Comparison of ENCODE assay signal across 17 cellular contexts in the genomic region with DNA sequence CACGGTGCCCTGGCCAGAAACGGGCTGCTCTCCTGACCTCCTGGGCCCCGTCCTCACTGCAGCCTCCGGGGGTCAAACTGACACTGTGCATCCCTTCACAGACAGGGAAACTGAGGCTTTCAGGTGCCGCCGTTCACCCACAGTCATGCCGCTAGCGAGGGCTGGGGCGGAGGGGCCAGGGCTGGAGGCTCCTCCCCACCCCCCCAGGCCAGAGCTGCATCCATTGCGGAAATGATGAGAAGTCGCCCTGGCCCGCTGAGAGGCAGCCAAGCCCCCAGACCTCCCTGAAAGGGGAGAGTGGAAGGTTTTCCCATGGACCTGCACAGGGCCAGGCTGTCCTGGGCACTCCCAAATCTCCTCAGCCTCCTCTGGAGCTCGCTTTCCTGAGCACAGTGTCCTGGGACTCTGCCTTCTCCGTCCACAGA. TPM values are rescaled to one million over a fixed set of nuclear protein-coding genes. Genes with fewer than 3 reads are reported as not detected.
DNase-seq lines count a peak whose midpoint lies in the region; ATAC-seq and TF ChIP-seq lines count a peak whose summit lies in the region.
"Had no signal": no experiment of that assay in that cellular context is flagged by ENCODE, and none has a peak within 500 bp of the region (broad histone marks: within the 10 kb centered on the region; RNA-seq: fewer than 3 reads in every experiment).

No MANE protein-coding gene starts in this region.

- TF ChIP-seq RAD21 in IMR-90 (IDR thresholded peaks at IDR 0.05; ENCODE audit: low read length) = no peak

- ATAC-seq in IMR-90 (ENCODE audit: low read depth) (no peak), lower lobe of right lung (no peak), HG02678 (IDR thresholded peaks at IDR 0.05; ENCODE audit: unreplicated experiment) (no peak), GM21723 (IDR thresholded peaks at IDR 0.05; ENCODE audit: unreplicated experiment) (no peak)
- ATAC-seq: naive thymus-derived CD8-positive, alpha-beta T cell; PC-3; stimulated activated naive CD8-positive, alpha-beta T cell treated with anti-CD3 and anti-CD28 coated beads, Interleukin-15, Interleukin-2, amounts not matched to agents 100 U/mL and 50 U/mL, for 24 hours; T-cell had no signal

- peaks cover 17% of the 10 kb centered on the region for H3F3A ChIP-seq in PC-9 (ENCODE audit: insufficient read depth, low read depth)

- no TSS peak for BruUV-seq in IMR-90 (replicated peaks; lab: Mats Ljungman, UMichigan)
- no TSS peak for BruUV-seq in PC-9 (replicated peaks; lab: Mats Ljungman, UMichigan)

- H3K18ac ChIP-seq in IMR-90 (ENCODE audit: low read depth, low read length) = no peak overlapping the region

- H3K27ac ChIP-seq in IMR-90 (ENCODE audit: insufficient read depth, low read length) (no peak overlapping the region), cingulate gyrus (ENCODE audit: low read depth, low read length) (peak overlapping the region; percentile 19), lower lobe of right lung (peak overlapping the region; percentile 85), suprapubic skin (no peak overlapping the region), PC-9 (no peak overlapping the region)
- H3K27ac ChIP-seq: epithelial cell of prostate had no signal

- 0 out of 3 replicates have a peak overlapping the region, but pooled peaks have one; percentile 56 for H2BK15ac ChIP-seq in IMR-90 (ENCODE audit: low read depth, low read length)

- dilution Hi-C loops in IMR-90 (cut with HindIII; ENCODE audit: low sequenced_read_pairs, unreplicated experiment) = no loop called here

- H3K14ac ChIP-seq in IMR-90 (replicated peaks; ENCODE audit: low read depth, low read length) = no peak overlapping the region

- H3K27me3 ChIP-seq in IMR-90 (ENCODE audit: control insufficient read depth, insufficient read depth, low read length) (no peaks in the 10 kb centered on the region), lower lobe of right lung (ENCODE audit: low read depth) (no peaks in the 10 kb centered on the region), suprapubic skin (peaks cover 3% of the 10 kb centered on the region), PC-9 (ENCODE audit: insufficient read depth, low read depth) (no peaks in the 10 kb centered on the region)

- H2BK120ac ChIP-seq in IMR-90 (ENCODE audit: low read depth, low read length) = no peak overlapping the region

- POLR2A ChIA-PET in IMR-90 (lab: Charles Lee; ENCODE audit: unreplicated experiment) = no interaction called here
- POLR2A ChIA-PET in PC-9 (lab: Charles Lee; ENCODE audit: unreplicated experiment) = interaction anchor here (0.5 kb wide), 1 partner anchor 11 kb away, joined by 3 read pairs; no protein-coding TSS in a partner anchor

- intact Hi-C loops in IMR-90 (cut with micrococcal nuclease) = no loop called here
- intact Hi-C loops in lower lobe of right lung (cut with DNase I) = no loop called here
- intact Hi-C loops in PC-9 (cut with micrococcal nuclease; ENCODE audit: unreplicated experiment) = no loop called here

- no peaks in the 10 kb centered on the region for H3K9me3 ChIP-seq in IMR-90 (ENCODE audit: control insufficient read depth, insufficient read depth, low read length)
- H3K9me3 ChIP-seq in lower lobe of right lung = no peaks in the 10 kb centered on the region
- H3K9me3 ChIP-seq in suprapubic skin = no peaks in the 10 kb centered on the region
- H3K9me3 ChIP-seq in PC-9 (ENCODE audit: insufficient read depth, low read depth) = no peaks in the 10 kb centered on the region

- no peak overlapping the region for H2AK5ac ChIP-seq in IMR-90 (ENCODE audit: low read depth, low read length)

- H3K4me3 ChIP-seq in IMR-90 (ENCODE audit: insufficient read depth, low read depth, low read length) (no peak overlapping the region), lower lobe of right lung (no peak overlapping the region), suprapubic skin (no peak overlapping the region), PC-9 (no peak overlapping the region)

- peaks cover 27% of the 10 kb centered on the region for H3K4me1 ChIP-seq in IMR-90 (ENCODE audit: control insufficient read depth, insufficient read depth, low read length)
- H3K4me1 ChIP-seq in lower lobe of right lung = peaks cover 57% of the 10 kb centered on the region
- H3K4me1 ChIP-seq in suprapubic skin = peaks cover 44% of the 10 kb centered on the region
- peaks cover 26% of the 10 kb centered on the region for H3K4me1 ChIP-seq in PC-9 (replicated peaks; ENCODE audit: insufficient read depth)

- no peak for TF ChIP-seq EP300 in suprapubic skin (IDR thresholded peaks at IDR 0.05)

- peaks cover 0 to 12% of the 10 kb centered on the region in 2 experiments; a peak in 2 of 4 replicates for H3K79me1 ChIP-seq in IMR-90 (ENCODE audit: low read depth in 1 of 2, low read length in 2 of 2)

- no peak overlapping the region for H2BK20ac ChIP-seq in IMR-90 (ENCODE audit: low read depth, low read length)

- TF ChIP-seq POLR2A in IMR-90 (IDR thresholded peaks at IDR 0.05; ENCODE audit: low read depth, low read length) = no peak
- no peak for TF ChIP-seq POLR2A in suprapubic skin (IDR thresholded peaks at IDR 0.05)

- 83% methylated on average over 3 of the region's 14 CpGs; no CpG with 5 or more reads in 1 of the 2 experiments for WGBS in IMR-90 (ENCODE audit: extremely low coverage in 2 of 2, insufficient read length in 1 of 2), 2 experiments
- WGBS in suprapubic skin = no CpG with 5 or more reads among the region's 14 CpGs

- no peak overlapping the region for H4K5ac ChIP-seq in IMR-90 (ENCODE audit: low read depth, low read length)

- H4K8ac ChIP-seq in IMR-90 (ENCODE audit: low read depth in 2 of 2, low read length in 2 of 2) = peak overlapping the region in 1 of 2 experiments; percentile 33; a peak in 2 of 4 replicates

- TF ChIP-seq CTCF in IMR-90 (conservative IDR thresholded peaks at IDR 0.05; ENCODE audit: low read depth, low read length) (no peak), lower lobe of right lung (IDR thresholded peaks at IDR 0.05) (no peak), suprapubic skin (IDR thresholded peaks at IDR 0.05) (no peak), PC-9 (conservative IDR thresholded peaks at IDR 0.05) (no peak)

- in situ Hi-C loops in IMR-90 (cut with MboI; ENCODE audit: low sequenced_read_pairs) = no loop called here

- H4K20me1 ChIP-seq in IMR-90 (ENCODE audit: insufficient read depth, low read length) (no peaks in the 10 kb centered on the region), PC-9 (ENCODE audit: insufficient read depth) (no peaks in the 10 kb centered on the region)

- H2BK5ac ChIP-seq in IMR-90 (ENCODE audit: low read depth, low read length, poor library complexity, severe bottlenecking) = no peak overlapping the region

- no peak overlapping the region for H2AFZ ChIP-seq in IMR-90 (replicated peaks; ENCODE audit: low read length, poor library complexity)
- no peak overlapping the region for H2AFZ ChIP-seq in PC-9

- H3K4ac ChIP-seq in IMR-90 (ENCODE audit: low read depth, low read length) = 0 out of 2 replicates have a peak overlapping the region, but pooled peaks have one; percentile 14

- CTCF ChIA-PET in IMR-90 (lab: Yijun Ruan, JAX) = no interaction called here
- CTCF ChIA-PET in PC-9 (lab: Charles Lee) = no interaction called here

- H3K4me2 ChIP-seq in IMR-90 (ENCODE audit: low read depth, low read length) (no peak overlapping the region; the same call in 1 of the 2 replicates), PC-9 (no peak overlapping the region)

- no peak overlapping the region for H3K9ac ChIP-seq in IMR-90 (ENCODE audit: low read depth, low read length)

- H3K36me3 ChIP-seq in IMR-90 (ENCODE audit: control insufficient read depth, insufficient read depth, low read length) (no peaks in the 10 kb centered on the region), lower lobe of right lung (no peaks in the 10 kb centered on the region), suprapubic skin (no peaks in the 10 kb centered on the region), PC-9 (ENCODE audit: low read depth) (no peaks in the 10 kb centered on the region)

- H3K56ac ChIP-seq in IMR-90 (ENCODE audit: extremely low read depth, insufficient read depth, low read length) = no peak overlapping the region

- no peak overlapping the region for H4K91ac ChIP-seq in IMR-90 (ENCODE audit: insufficient read depth, low read depth, low read length)

- no peaks in the 10 kb centered on the region for H3K9me2 ChIP-seq in PC-9 (ENCODE audit: insufficient read depth)

- DNase-seq in IMR-90 (no peak), lower lobe of right lung (peak; percentile 36), suprapubic skin (ENCODE audit: low spot score in 2 of 2) (peak; percentile 59 to 77), PC-9 (no peak), SK-N-DZ (ENCODE audit: low spot score) (no peak)
- DNase-seq: activated CD4-positive, CD25-positive, alpha-beta regulatory T cell; DND-41; NCI-H1694; NCI-H446 treated with DMSO at 0.1 percent for 48 hours; PC-3; stimulated activated naive CD8-positive, alpha-beta T cell treated with anti-CD3 and anti-CD28 coated beads, Interleukin-15, Interleukin-2, amounts not matched to agents 100 U/mL and 50 U/mL, for 24 hours; T-cell had no signal

- peak overlapping the region; percentile 33 for H2AK9ac ChIP-seq in IMR-90 (replicated peaks; ENCODE audit: low read depth, low read length, poor library complexity)

- H3K9me1 ChIP-seq in IMR-90 (ENCODE audit: insufficient read depth, low read length) = peaks cover 15% of the 10 kb centered on the region

- no peak overlapping the region for H3K23ac ChIP-seq in IMR-90 (ENCODE audit: low read depth, low read length)

- no peaks in the 10 kb centered on the region for H3K79me2 ChIP-seq in PC-9 (ENCODE audit: low read depth)

TF ChIP-seq in IMR-90, 13 proteins besides CTCF, POLR2A, EP300 and RAD21:
- TF ChIP-seq MXI1 (IDR thresholded peaks at IDR 0.05; ENCODE audit: borderline replicate concordance, low read depth, low read length) (no peak), MAFK (IDR thresholded peaks at IDR 0.05; ENCODE audit: low read depth, low read length) (no peak), RFX5 (IDR thresholded peaks at IDR 0.05; ENCODE audit: low read depth, low read length) (no peak)

RNA-seq across cellular contexts. Expression of a gene that starts 16.5 kb away (rescaled TPM):
- total RNA-seq in IMR-90 (2012; rRNA removed) (31.7 and 36.7 TPM in 2 replicates), lower lobe of right lung (34.1 TPM), suprapubic skin (10 to 100 TPM; 28.1 to 39.1 (median 32.3) TPM), PC-9 (2021) (18.4 and 18.8 TPM in 2 replicates)
- polyA plus RNA-seq in IMR-90 (2012; rRNA removed) = 20.6 and 21.4 TPM in 2 replicates
- polyA plus RNA-seq in IMR-90 (2012; cell fraction: cytosol; rRNA removed) = 15.9 and 20.4 TPM in 2 replicates
- 12.2 and 16.8 TPM in 2 replicates for polyA plus RNA-seq in IMR-90 (2012; cell fraction: nucleus; rRNA removed; ENCODE audit: low replicate concordance)
- polyA plus RNA-seq in SK-N-DZ (2014; cell fraction: cytosol; rRNA removed) = 23.6 and 25.3 TPM in 2 replicates
- polyA plus RNA-seq in SK-N-DZ (2014; cell fraction: nucleus; rRNA removed) = 13.8 and 15.2 TPM in 2 replicates

Comparison
In these comparisons a context has a peak if more than half of its experiments do, and no peak if none do; other contexts are left out.
1. DNase-seq: peak in lower lobe of right lung (single experiment) and suprapubic skin (2 of 2); none in IMR-90 (single experiment), PC-9 (0 of 2) and SK-N-DZ (single experiment).
2. H3K27ac ChIP-seq: peak in cingulate gyrus (single experiment) and lower lobe of right lung (single experiment); none in IMR-90 (single experiment), suprapubic skin (single experiment) and PC-9 (single experiment).